Comparison of ENCODE assay signal across 23 cellular contexts in the genomic region with DNA sequence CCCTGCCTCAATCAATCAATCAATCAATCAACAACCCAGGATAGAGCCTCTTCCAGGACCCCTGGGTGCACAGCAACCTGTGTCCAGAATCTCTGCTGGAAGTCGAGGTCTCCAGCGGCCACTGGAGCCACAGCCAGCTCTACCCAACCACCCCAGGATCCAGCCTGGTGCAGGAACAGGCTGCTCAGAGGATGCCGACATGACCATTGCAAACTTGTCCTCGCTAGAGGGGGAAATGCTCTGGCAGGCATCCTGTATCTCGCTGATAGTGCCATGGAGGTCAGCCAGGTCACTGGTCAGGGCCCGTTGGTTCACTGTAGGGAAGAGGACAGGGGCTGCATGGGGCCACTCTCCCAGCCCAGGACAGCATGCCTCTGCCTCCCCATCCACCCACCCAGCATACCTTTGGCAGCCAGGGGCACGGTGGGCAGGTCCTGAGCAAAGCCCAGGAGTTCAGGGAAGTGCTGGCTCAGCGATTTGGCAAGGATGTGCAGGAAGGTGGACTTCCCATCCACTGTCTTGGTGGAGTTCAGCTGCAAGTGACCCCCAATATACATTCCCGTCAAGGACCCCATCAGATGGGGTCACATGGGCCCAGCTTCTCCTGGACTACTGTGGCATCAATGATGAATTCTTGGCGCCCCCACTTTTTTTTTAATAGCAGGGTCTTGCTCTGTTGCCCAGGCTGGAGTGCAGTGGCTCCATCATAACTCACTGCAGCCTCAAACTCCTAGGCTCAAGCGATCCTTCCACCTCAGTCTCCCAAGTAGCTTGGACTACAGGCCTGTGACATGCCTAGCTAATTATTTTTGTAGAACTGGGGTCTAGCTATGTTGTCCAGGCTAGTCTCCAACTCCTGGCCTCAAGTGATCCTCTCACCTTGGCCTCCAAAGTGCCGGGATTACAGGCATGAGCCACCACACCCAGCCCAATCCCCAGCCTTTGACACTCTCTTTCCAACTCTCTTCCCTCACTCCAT. TPM values are rescaled to one million over a fixed set of nuclear protein-coding genes. Genes with fewer than 3 reads are reported as not detected.
DNase-seq lines count a peak whose midpoint lies in the region; ATAC-seq, FAIRE-seq and TF ChIP-seq lines count a peak whose summit lies in the region.
"Had no signal": no experiment of that assay in that cellular context is flagged by ENCODE, and none has a peak within 500 bp of the region (broad histone marks: within the 10 kb centered on the region; RNA-seq: fewer than 3 reads in every experiment).

No MANE protein-coding gene starts in this region.

- POLR2A ChIA-PET in HepG2 (lab: Yijun Ruan, JAX), result no interaction called here

- H3K4me1 ChIP-seq in HepG2 (ENCODE audit: insufficient read depth, low read length) (peaks cover 18% of the 10 kb centered on the region; the same call in 1 of the 2 replicates), right lobe of liver (peaks cover 0 to 5% (median 2%) of the 10 kb centered on the region in 4 donors), colonic mucosa (no peaks in the 10 kb centered on the region)

- H3K4me3 ChIP-seq in HepG2 (replicated peaks in 1 of 3; ENCODE audit: insufficient read depth in 1 of 3, low read depth in 2 of 3, low read length in 3 of 3) (no peak overlapping the region), right lobe of liver (no peak overlapping the region), colonic mucosa (no peak overlapping the region)

- FAIRE-seq in HepG2 (lab: Jason Lieb, UNC), result no peak
- FAIRE-seq: frontal cortex had no signal

- H3K9ac ChIP-seq in HepG2 (ENCODE audit: insufficient read depth, low read depth, low read length) (no peak overlapping the region), colonic mucosa (ENCODE audit: low read depth in 2 of 2, low read length in 2 of 2) (no peak overlapping the region)

- H3K9me3 Mint-ChIP-seq in activated T-helper 1 cell treated with anti-CD3 and anti-CD28 coated beads, Interleukin-12 subunit alpha, Interleukin-12 subunit beta, Interleukin-2, Interleukin-4 antibody, amounts not matched to agents 30 ng/mL and 10 ng/mL and 1 ng/mL, durations not matched to agents 14 hours and 24 hours and 36 hours, result no peaks in the 10 kb centered on the region
- no peaks in the 10 kb centered on the region for H3K9me3 Mint-ChIP-seq in mesothelial cell of epicardium
- H3K9me3 Mint-ChIP-seq: activated naive CD4-positive, alpha-beta T cell treated with anti-CD3 and anti-CD28 coated beads, Interleukin-2, amount 50 U/mL, for 24 hours; activated T-cell treated with anti-CD3 and anti-CD28 coated beads, Interleukin-2, amount 50 U/mL, for 72 hours; HFFc6 had no signal

- TF ChIP-seq CTCF in HepG2 (CRISPR knock-in tag; IDR thresholded peaks at IDR 0.05) (no peak), right lobe of liver (IDR thresholded peaks at IDR 0.05) (no peak), colonic mucosa (IDR thresholded peaks at IDR 0.05) (no peak), mesothelial cell of epicardium (IDR thresholded peaks at IDR 0.05; ENCODE audit: unreplicated experiment) (no peak)

- H3K27ac ChIP-seq in HepG2 (ENCODE audit: extremely low read length, insufficient read depth, low read length), result no peak overlapping the region
- no peak overlapping the region for H3K27ac ChIP-seq in right lobe of liver
- H3K27ac ChIP-seq in colonic mucosa, result no peak overlapping the region

- no peak overlapping the region for H2AFZ ChIP-seq in HepG2 (ENCODE audit: low read length)

- no peaks in the 10 kb centered on the region for H4K20me1 ChIP-seq in HepG2 (ENCODE audit: insufficient read depth, low read length)

- CTCF ChIA-PET in HepG2 (lab: Yijun Ruan, JAX; ENCODE audit: low intra/inter-chr PET ratio, low total read pairs), result no interaction called here

- no peak for TF ChIP-seq RAD21 in HepG2 (CRISPR knock-in tag; IDR thresholded peaks at IDR 0.05)

- TF ChIP-seq POLR2A in HepG2 (IDR thresholded peaks at IDR 0.05; ENCODE audit: insufficient read depth in 1 of 2, low read depth in 2 of 2, low read length in 2 of 2), result no peak
- no peak for TF ChIP-seq POLR2A in right lobe of liver (IDR thresholded peaks at IDR 0.05)

- in situ Hi-C loops in HepG2 (cut with HindIII; ENCODE audit: extremely low pct_ligation_motif_present, low pct_unique_long_range_greater_than_20kb), result no loop called here

- BruUV-seq in HepG2 (replicated peaks; lab: Mats Ljungman, UMichigan), result no TSS peak

- H3K4me2 ChIP-seq in HepG2 (ENCODE audit: low read depth, low read length), result no peak overlapping the region

- no peak for DNase-seq in HepG2 (ENCODE audit: low spot score)
- no peak for DNase-seq in right lobe of liver
- no peak for DNase-seq in activated T-helper 1 cell treated with anti-CD3 and anti-CD28 coated beads, Interleukin-12 subunit alpha, Interleukin-12 subunit beta, Interleukin-2, Interleukin-4 antibody, amounts not matched to agents 30 ng/mL and 10 ng/mL and 1 ng/mL, durations not matched to agents 14 hours and 24 hours and 36 hours (ENCODE audit: low spot score)
- DNase-seq in colonic mucosa, result no peak
- DNase-seq in mesothelial cell of epicardium (ENCODE audit: low spot score in 2 of 2, unreplicated experiment in 2 of 2), result no peak
- DNase-seq: 8988T; activated CD4-positive, CD25-positive, alpha-beta regulatory T cell treated with anti-CD3 and anti-CD28 coated beads, Interleukin-2, amount 50 U/mL, for 72 hours; activated T-cell treated with anti-CD3 and anti-CD28 coated beads, Interleukin-2, amount 50 U/mL, for 72 hours; aorta; caudate nucleus; HFFc6; hypothalamus; islet precursor cell; MM.1S; NCI-H1436 treated with DMSO at 0.1 percent for 48 hours; NCI-H526 treated with DMSO at 0.1 percent for 48 hours; stimulated activated CD4-positive, alpha-beta T cell treated with anti-CD3 and anti-CD28 coated beads, Interleukin-12 subunit alpha, Interleukin-12 subunit beta, amount 100 ng/mL, for 4 hours; T-helper 9 cell; upper lobe of left lung had no signal

- TF ChIP-seq EP300 in HepG2 (IDR thresholded peaks at IDR 0.05; ENCODE audit: low read depth in 2 of 2, low read length in 2 of 2), result no peak
- TF ChIP-seq EP300 in HepG2 (CRISPR knock-in tag; IDR thresholded peaks at IDR 0.05; ENCODE audit: borderline replicate concordance), result no peak

- no peak for ATAC-seq in HepG2
- ATAC-seq in right lobe of liver, result no peak
- ATAC-seq in HG02678 (IDR thresholded peaks at IDR 0.05; ENCODE audit: unreplicated experiment), result no peak
- ATAC-seq: activated T-cell treated with anti-CD3 and anti-CD28 coated beads, Interleukin-2, amount 50 U/mL, for 72 hours had no signal

- peaks cover 2% of the 10 kb centered on the region for H3K27me3 Mint-ChIP-seq in activated T-helper 1 cell treated with anti-CD3 and anti-CD28 coated beads, Interleukin-12 subunit alpha, Interleukin-12 subunit beta, Interleukin-2, Interleukin-4 antibody, amounts not matched to agents 30 ng/mL and 10 ng/mL and 1 ng/mL, durations not matched to agents 14 hours and 24 hours and 36 hours (ENCODE audit: insufficient read depth)
- peaks cover 33% of the 10 kb centered on the region for H3K27me3 Mint-ChIP-seq in mesothelial cell of epicardium (ENCODE audit: low read depth)
- H3K27me3 Mint-ChIP-seq: activated naive CD4-positive, alpha-beta T cell treated with anti-CD3 and anti-CD28 coated beads, Interleukin-2, amount 50 U/mL, for 24 hours had no signal

- H3K27me3 ChIP-seq in HepG2 (ENCODE audit: control insufficient read depth in 1 of 2, insufficient read depth in 2 of 2, low read length in 2 of 2), result peaks cover 17 to 77% of the 10 kb centered on the region in 2 experiments; a peak in 4 of 5 replicates
- no peaks in the 10 kb centered on the region for H3K27me3 ChIP-seq in right lobe of liver
- no peaks in the 10 kb centered on the region for H3K27me3 ChIP-seq in colonic mucosa
- H3K27me3 ChIP-seq: upper lobe of left lung had no signal

- H3K79me2 ChIP-seq in HepG2 (ENCODE audit: insufficient read depth, low read length), result no peaks in the 10 kb centered on the region

- no peak overlapping the region for H3K27ac Mint-ChIP-seq in activated T-helper 1 cell treated with anti-CD3 and anti-CD28 coated beads, Interleukin-12 subunit alpha, Interleukin-12 subunit beta, Interleukin-2, Interleukin-4 antibody, amounts not matched to agents 30 ng/mL and 10 ng/mL and 1 ng/mL, durations not matched to agents 14 hours and 24 hours and 36 hours
- no peak overlapping the region for H3K27ac Mint-ChIP-seq in mesothelial cell of epicardium
- H3K27ac Mint-ChIP-seq: activated naive CD4-positive, alpha-beta T cell treated with anti-CD3 and anti-CD28 coated beads, Interleukin-2, amount 50 U/mL, for 24 hours; activated T-cell treated with anti-CD3 and anti-CD28 coated beads, Interleukin-2, amount 50 U/mL, for 72 hours; HFFc6 had no signal

- intact Hi-C loops in HepG2 (cut with micrococcal nuclease; ENCODE audit: unreplicated experiment), result no loop called here
- intact Hi-C loops in right lobe of liver (cut with DNase I), result no loop called here
- intact Hi-C loops in activated T-helper 1 cell treated with anti-CD3 and anti-CD28 coated beads, Interleukin-12 subunit alpha, Interleukin-12 subunit beta, Interleukin-2, Interleukin-4 antibody, amounts not matched to agents 30 ng/mL and 10 ng/mL and 1 ng/mL, durations not matched to agents 14 hours and 24 hours and 36 hours (cut with micrococcal nuclease), result no loop called here
- intact Hi-C loops in colonic mucosa (cut with DNase I), result no loop called here

- H3K9me3 ChIP-seq in HepG2 (ENCODE audit: low read length) (no peaks in the 10 kb centered on the region), right lobe of liver (no peaks in the 10 kb centered on the region), colonic mucosa (no peaks in the 10 kb centered on the region)
- H3K9me3 ChIP-seq: upper lobe of left lung had no signal

- peak overlapping the region; percentile 51 for H3K4me3 Mint-ChIP-seq in activated T-helper 1 cell treated with anti-CD3 and anti-CD28 coated beads, Interleukin-12 subunit alpha, Interleukin-12 subunit beta, Interleukin-2, Interleukin-4 antibody, amounts not matched to agents 30 ng/mL and 10 ng/mL and 1 ng/mL, durations not matched to agents 14 hours and 24 hours and 36 hours
- no peak overlapping the region for H3K4me3 Mint-ChIP-seq in mesothelial cell of epicardium
- H3K4me3 Mint-ChIP-seq: activated naive CD4-positive, alpha-beta T cell treated with anti-CD3 and anti-CD28 coated beads, Interleukin-2, amount 50 U/mL, for 24 hours; activated T-cell treated with anti-CD3 and anti-CD28 coated beads, Interleukin-2, amount 50 U/mL, for 72 hours; HFFc6 had no signal

- no peaks in the 10 kb centered on the region for H3K4me1 Mint-ChIP-seq in activated T-helper 1 cell treated with anti-CD3 and anti-CD28 coated beads, Interleukin-12 subunit alpha, Interleukin-12 subunit beta, Interleukin-2, Interleukin-4 antibody, amounts not matched to agents 30 ng/mL and 10 ng/mL and 1 ng/mL, durations not matched to agents 14 hours and 24 hours and 36 hours (ENCODE audit: low read depth)
- H3K4me1 Mint-ChIP-seq in mesothelial cell of epicardium, result peaks cover 8% of the 10 kb centered on the region
- H3K4me1 Mint-ChIP-seq: activated naive CD4-positive, alpha-beta T cell treated with anti-CD3 and anti-CD28 coated beads, Interleukin-2, amount 50 U/mL, for 24 hours had no signal

- H3K36me3 ChIP-seq in HepG2 (replicated peaks in 1 of 2; ENCODE audit: control insufficient read depth in 1 of 2, insufficient read depth in 2 of 2, low read length in 2 of 2), result no peaks in the 10 kb centered on the region
- no peaks in the 10 kb centered on the region for H3K36me3 ChIP-seq in right lobe of liver
- no peaks in the 10 kb centered on the region for H3K36me3 ChIP-seq in colonic mucosa
- H3K36me3 ChIP-seq: upper lobe of left lung had no signal

- H3K36me3 Mint-ChIP-seq in activated T-helper 1 cell treated with anti-CD3 and anti-CD28 coated beads, Interleukin-12 subunit alpha, Interleukin-12 subunit beta, Interleukin-2, Interleukin-4 antibody, amounts not matched to agents 30 ng/mL and 10 ng/mL and 1 ng/mL, durations not matched to agents 14 hours and 24 hours and 36 hours (ENCODE audit: low read depth), result no peaks in the 10 kb centered on the region
- no peaks in the 10 kb centered on the region for H3K36me3 Mint-ChIP-seq in mesothelial cell of epicardium
- H3K36me3 Mint-ChIP-seq: activated naive CD4-positive, alpha-beta T cell treated with anti-CD3 and anti-CD28 coated beads, Interleukin-2, amount 50 U/mL, for 24 hours had no signal

- WGBS in HepG2 (ENCODE audit: low lambda C conversion rate), result 51% methylated on average over 4 of the region's 12 CpGs
- WGBS in right lobe of liver (ENCODE audit: insufficient coverage, low coverage, low lambda C conversion rate, missing lambda C conversion rate), result 100% methylated on average over 3 of the region's 12 CpGs

RNA-seq across cellular contexts. Expression of gene KDELR2, which starts 17.9 kb away (rescaled TPM):
- total RNA-seq in HepG2 (2016; rRNA removed; fragmentation: Illumina TruSeq; extraction: Trizol), result 118 and 194 TPM in 2 replicates
- 89.6 and 109 TPM in 2 replicates for total RNA-seq in HepG2 (2016; cell fraction: cytosol; rRNA removed; fragmentation: Illumina TruSeq; extraction: Trizol; ENCODE audit: low read depth)
- 120 and 181 TPM in 2 replicates for total RNA-seq in HepG2 (2016; cell fraction: insoluble cytoplasmic fraction; rRNA removed; fragmentation: Illumina TruSeq; extraction: Trizol)
- 185 and 203 TPM in 2 replicates for total RNA-seq in HepG2 (2016; cell fraction: membrane; rRNA removed; fragmentation: Illumina TruSeq; extraction: Trizol)
- total RNA-seq in HepG2 (2016; cell fraction: nucleus; rRNA removed; fragmentation: Illumina TruSeq; extraction: Trizol), result 159 and 179 TPM in 2 replicates
- polyA plus RNA-seq in HepG2 (2011; rRNA removed), result 167 and 220 TPM in 2 replicates
- polyA plus RNA-seq in HepG2 (2011; cell fraction: cytosol; rRNA removed), result 151 and 187 TPM in 2 replicates
- 68.9 and 73.8 TPM in 2 replicates for polyA plus RNA-seq in HepG2 (2011; cell fraction: nucleus; rRNA removed)
- polyA plus RNA-seq in HepG2 (2012), result 149 and 242 TPM in 2 replicates
- polyA plus RNA-seq in HepG2 (2016; cell fraction: cytosol; fragmentation: Illumina TruSeq; extraction: Trizol; ENCODE audit: low read depth), result 230 and 315 TPM in 2 replicates
- 186 and 202 TPM in 2 replicates for polyA plus RNA-seq in HepG2 (2016; cell fraction: insoluble cytoplasmic fraction; fragmentation: Illumina TruSeq; extraction: Trizol; ENCODE audit: low read depth)
- 266 and 311 TPM in 2 replicates for polyA plus RNA-seq in HepG2 (2016; cell fraction: membrane; fragmentation: Illumina TruSeq; extraction: Trizol; ENCODE audit: low read depth)
- 443 and 455 TPM in 2 replicates for polyA plus RNA-seq in HepG2 (2016; cell fraction: nucleus; fragmentation: Illumina TruSeq; extraction: Trizol; ENCODE audit: insufficient read depth, low read depth)
- polyA minus RNA-seq in HepG2 (2011; rRNA and poly(A)+ RNA removed; ENCODE audit: low replicate concordance), result 133 and 182 TPM in 2 replicates
- polyA minus RNA-seq in HepG2 (2011; cell fraction: cytosol; rRNA and poly(A)+ RNA removed), result 108 and 113 TPM in 2 replicates
- polyA minus RNA-seq in HepG2 (2011; cell fraction: nucleus; rRNA and poly(A)+ RNA removed), result 69.6 and 80.1 TPM in 2 replicates
- 100 to 1,000 TPM; 134 to 207 (median 144) TPM for total RNA-seq in right lobe of liver
- total RNA-seq in activated T-helper 1 cell treated with anti-CD3 and anti-CD28 coated beads, Interleukin-12 subunit alpha, Interleukin-12 subunit beta, Interleukin-2, Interleukin-4 antibody, amounts not matched to agents 30 ng/mL and 10 ng/mL and 1 ng/mL, durations not matched to agents 14 hours and 24 hours and 36 hours, result 73.0 and 74.6 TPM in 2 replicates
- total RNA-seq in colonic mucosa, result 100 to 1,000 TPM; 228 to 278 TPM
- total RNA-seq in mesothelial cell of epicardium, result 125 to 145 TPM (median 144 TPM) in 3 replicates

RNA-seq across cellular contexts. Expression of gene GRID2IP, which starts 49.4 kb away (rescaled TPM):
- total RNA-seq in HepG2 (2016; rRNA removed; fragmentation: Illumina TruSeq; extraction: Trizol), result not detected in 2 replicates
- total RNA-seq in HepG2 (2016; cell fraction: cytosol; rRNA removed; fragmentation: Illumina TruSeq; extraction: Trizol; ENCODE audit: low read depth), result not detected in 2 replicates
- total RNA-seq in HepG2 (2016; cell fraction: insoluble cytoplasmic fraction; rRNA removed; fragmentation: Illumina TruSeq; extraction: Trizol), result 0.04 TPM in 1 of 2 replicates, not detected in the other
- not detected in 2 replicates for total RNA-seq in HepG2 (2016; cell fraction: membrane; rRNA removed; fragmentation: Illumina TruSeq; extraction: Trizol)
- not detected in 2 replicates for total RNA-seq in HepG2 (2016; cell fraction: nucleus; rRNA removed; fragmentation: Illumina TruSeq; extraction: Trizol)
- polyA plus RNA-seq in HepG2 (2011; rRNA removed), result 0.03 TPM in 1 of 2 replicates, not detected in the other
- polyA plus RNA-seq in HepG2 (2011; cell fraction: cytosol; rRNA removed), result 0.01 TPM in 1 of 2 replicates, not detected in the other
- 0.27 and 0.42 TPM in 2 replicates for polyA plus RNA-seq in HepG2 (2011; cell fraction: nucleus; rRNA removed)
- polyA plus RNA-seq in HepG2 (2012), result not detected in 2 replicates
- not detected in 2 replicates for polyA plus RNA-seq in HepG2 (2016; cell fraction: cytosol; fragmentation: Illumina TruSeq; extraction: Trizol; ENCODE audit: low read depth)
- polyA plus RNA-seq in HepG2 (2016; cell fraction: insoluble cytoplasmic fraction; fragmentation: Illumina TruSeq; extraction: Trizol; ENCODE audit: low read depth), result not detected in 2 replicates
- not detected in 2 replicates for polyA plus RNA-seq in HepG2 (2016; cell fraction: membrane; fragmentation: Illumina TruSeq; extraction: Trizol; ENCODE audit: low read depth)
- not detected in 2 replicates for polyA plus RNA-seq in HepG2 (2016; cell fraction: nucleus; fragmentation: Illumina TruSeq; extraction: Trizol; ENCODE audit: insufficient read depth, low read depth)
- polyA minus RNA-seq in HepG2 (2011; rRNA and poly(A)+ RNA removed; ENCODE audit: low replicate concordance), result 0.20 TPM in 1 of 2 replicates, not detected in the other
- polyA minus RNA-seq in HepG2 (2011; cell fraction: cytosol; rRNA and poly(A)+ RNA removed), result not detected in 2 replicates
- 0.13 and 0.25 TPM in 2 replicates for polyA minus RNA-seq in HepG2 (2011; cell fraction: nucleus; rRNA and poly(A)+ RNA removed)
- total RNA-seq in right lobe of liver, result under 1 TPM in 2 of 6 experiments, not detected in 4; 0.05 to 0.07 TPM
- total RNA-seq in activated T-helper 1 cell treated with anti-CD3 and anti-CD28 coated beads, Interleukin-12 subunit alpha, Interleukin-12 subunit beta, Interleukin-2, Interleukin-4 antibody, amounts not matched to agents 30 ng/mL and 10 ng/mL and 1 ng/mL, durations not matched to agents 14 hours and 24 hours and 36 hours, result 0.08 and 0.12 TPM in 2 replicates
- under 1 TPM; 0.37 to 0.45 TPM for total RNA-seq in colonic mucosa
- total RNA-seq in mesothelial cell of epicardium, result 1.4 to 1.5 TPM (median 1.5 TPM) in 3 replicates
- total RNA-seq: HFFc6 had no signal
- polyA plus RNA-seq: BJ had no signal

RNA-seq across cellular contexts. Expression of gene DAGLB, which starts 54.1 kb away (rescaled TPM):
- total RNA-seq in HepG2 (2016; rRNA removed; fragmentation: Illumina TruSeq; extraction: Trizol), result 3.6 and 7.9 TPM in 2 replicates
- total RNA-seq in HepG2 (2016; cell fraction: cytosol; rRNA removed; fragmentation: Illumina TruSeq; extraction: Trizol; ENCODE audit: low read depth), result 6.4 and 7.1 TPM in 2 replicates
- total RNA-seq in HepG2 (2016; cell fraction: insoluble cytoplasmic fraction; rRNA removed; fragmentation: Illumina TruSeq; extraction: Trizol), result 3.1 and 7.2 TPM in 2 replicates
- total RNA-seq in HepG2 (2016; cell fraction: membrane; rRNA removed; fragmentation: Illumina TruSeq; extraction: Trizol), result 4.0 and 4.5 TPM in 2 replicates
- 10.1 and 13.2 TPM in 2 replicates for total RNA-seq in HepG2 (2016; cell fraction: nucleus; rRNA removed; fragmentation: Illumina TruSeq; extraction: Trizol)
- polyA plus RNA-seq in HepG2 (2011; rRNA removed), result 9.8 and 11.5 TPM in 2 replicates
- polyA plus RNA-seq in HepG2 (2011; cell fraction: cytosol; rRNA removed), result 9.4 and 11.5 TPM in 2 replicates
- 20.8 and 23.8 TPM in 2 replicates for polyA plus RNA-seq in HepG2 (2011; cell fraction: nucleus; rRNA removed)
- polyA plus RNA-seq in HepG2 (2012), result 7.9 and 10.4 TPM in 2 replicates
- 1.2 and 1.8 TPM in 2 replicates for polyA plus RNA-seq in HepG2 (2016; cell fraction: cytosol; fragmentation: Illumina TruSeq; extraction: Trizol; ENCODE audit: low read depth)
- polyA plus RNA-seq in HepG2 (2016; cell fraction: insoluble cytoplasmic fraction; fragmentation: Illumina TruSeq; extraction: Trizol; ENCODE audit: low read depth), result 3.4 and 4.3 TPM in 2 replicates
- 2.0 and 2.2 TPM in 2 replicates for polyA plus RNA-seq in HepG2 (2016; cell fraction: membrane; fragmentation: Illumina TruSeq; extraction: Trizol; ENCODE audit: low read depth)
- 21.3 and 23.7 TPM in 2 replicates for polyA plus RNA-seq in HepG2 (2016; cell fraction: nucleus; fragmentation: Illumina TruSeq; extraction: Trizol; ENCODE audit: insufficient read depth, low read depth)
- polyA minus RNA-seq in HepG2 (2011; rRNA and poly(A)+ RNA removed; ENCODE audit: low replicate concordance), result 40.2 and 95.0 TPM in 2 replicates
- 9.5 and 9.9 TPM in 2 replicates for polyA minus RNA-seq in HepG2 (2011; cell fraction: cytosol; rRNA and poly(A)+ RNA removed)
- polyA minus RNA-seq in HepG2 (2011; cell fraction: nucleus; rRNA and poly(A)+ RNA removed), result 24.1 and 29.1 TPM in 2 replicates
- 10 to 100 TPM in 4 of 6 experiments, 1 to 10 TPM in 2; 8.9 to 12.7 (median 11.7) TPM for total RNA-seq in right lobe of liver
- 20.3 and 22.8 TPM in 2 replicates for total RNA-seq in activated T-helper 1 cell treated with anti-CD3 and anti-CD28 coated beads, Interleukin-12 subunit alpha, Interleukin-12 subunit beta, Interleukin-2, Interleukin-4 antibody, amounts not matched to agents 30 ng/mL and 10 ng/mL and 1 ng/mL, durations not matched to agents 14 hours and 24 hours and 36 hours
- 10 to 100 TPM; 15.6 to 26.5 TPM for total RNA-seq in colonic mucosa
- 20.9 to 24.3 TPM (median 24.1 TPM) in 3 replicates for total RNA-seq in mesothelial cell of epicardium
